8 cellular contexts compared by ENCODE assay signal in genomic region chr14:65164068-65164824, GRCh38.
DNase-seq lines count a peak whose midpoint lies in the region; ATAC-seq and TF ChIP-seq lines count a peak whose summit lies in the region.

No MANE protein-coding gene starts in this region.

- H3K4me1 ChIP-seq in lower lobe of right lung (no peaks in the 10 kb centered on the region), upper lobe of right lung (no peaks in the 10 kb centered on the region)

- DNase-seq in NCI-H2029 treated with DMSO at 0.1 percent for 48 hours (lab: John Stamatoyannopoulos, UW) (peak; percentile 22), NCI-H2029 (lab: John Stamatoyannopoulos, UW) (no peak), LHCN-M2 (ENCODE audit: low read depth) (peak; percentile 58), SK-N-MC (ENCODE audit: low read depth, low spot score) (peak; percentile 34), cerebellar cortex (ENCODE audit: low spot score) (peak; percentile 73), lower lobe of right lung (no peak), upper lobe of right lung (no peak)

- TF ChIP-seq CTCF in lower lobe of right lung (IDR thresholded peaks at IDR 0.05) = peak; percentile 71
- peak; percentile 73 for TF ChIP-seq CTCF in upper lobe of right lung (IDR thresholded peaks at IDR 0.05)

- H3K27me3 ChIP-seq in lower lobe of right lung (ENCODE audit: low read depth) (no peaks in the 10 kb centered on the region), upper lobe of right lung (no peaks in the 10 kb centered on the region)

- H3K9me3 ChIP-seq in SK-N-MC (ENCODE audit: low read depth, low read length) (no peaks in the 10 kb centered on the region), lower lobe of right lung (no peaks in the 10 kb centered on the region), upper lobe of right lung (no peaks in the 10 kb centered on the region)

- H3K4me3 ChIP-seq in SK-N-MC (no peak overlapping the region), lower lobe of right lung (no peak overlapping the region), upper lobe of right lung (no peak overlapping the region)

- intact Hi-C loops in lower lobe of right lung (cut with DNase I) (loop anchor here (10.0 kb wide), 1 partner anchor 661 kb away; no protein-coding TSS in a partner anchor), upper lobe of right lung (cut with DNase I) (loop anchor here (10.0 kb wide), 1 partner anchor 661 kb away; no protein-coding TSS in a partner anchor)

- H3K9ac ChIP-seq in SK-N-MC (ENCODE audit: insufficient read length) = no peak overlapping the region

- ATAC-seq in lower lobe of right lung (peak; percentile 74 to 78), upper lobe of right lung (peak; percentile 77), HG02610 (IDR thresholded peaks at IDR 0.05; ENCODE audit: unreplicated experiment) (no peak)

- H3K27ac ChIP-seq in SK-N-MC (no peak overlapping the region), lower lobe of right lung (no peak overlapping the region), upper lobe of right lung (no peak overlapping the region)

- H3K36me3 ChIP-seq in SK-N-MC (ENCODE audit: insufficient read depth, low read length) = no peaks in the 10 kb centered on the region
- no peaks in the 10 kb centered on the region for H3K36me3 ChIP-seq in lower lobe of right lung
- H3K36me3 ChIP-seq in upper lobe of right lung = no peaks in the 10 kb centered on the region

Comparison
In these comparisons a context has a peak if more than half of its experiments do, and no peak if none do; other contexts are left out.
1. DNase-seq: peak in NCI-H2029 treated with DMSO at 0.1 percent for 48 hours (single experiment), LHCN-M2 (single experiment), SK-N-MC (single experiment) and cerebellar cortex (single experiment); none in NCI-H2029 (single experiment), lower lobe of right lung (single experiment) and upper lobe of right lung (single experiment).